Comparison of ENCODE assay signal across 1 cellular context in genomic region chr11:124898711-124899110, GRCh38.
TF ChIP-seq lines count a peak whose summit lies in the region.

No MANE protein-coding gene starts in this region.

TF ChIP-seq in GM23338, 12 proteins besides CTCF, POLR2A, EP300 and RAD21 (continued from another document):
- TF ChIP-seq REST (IDR thresholded peaks at IDR 0.05; ENCODE audit: unreplicated experiment): no peak
- no peak for TF ChIP-seq ZNF331 (CRISPR knock-in tag; IDR thresholded peaks at IDR 0.05; ENCODE audit: low read depth)
- no peak for TF ChIP-seq ZNF114 (CRISPR knock-in tag; IDR thresholded peaks at IDR 0.05)
TF ChIP-seq in GM23338: peak in this region for 0.
